In the genomic region with DNA sequence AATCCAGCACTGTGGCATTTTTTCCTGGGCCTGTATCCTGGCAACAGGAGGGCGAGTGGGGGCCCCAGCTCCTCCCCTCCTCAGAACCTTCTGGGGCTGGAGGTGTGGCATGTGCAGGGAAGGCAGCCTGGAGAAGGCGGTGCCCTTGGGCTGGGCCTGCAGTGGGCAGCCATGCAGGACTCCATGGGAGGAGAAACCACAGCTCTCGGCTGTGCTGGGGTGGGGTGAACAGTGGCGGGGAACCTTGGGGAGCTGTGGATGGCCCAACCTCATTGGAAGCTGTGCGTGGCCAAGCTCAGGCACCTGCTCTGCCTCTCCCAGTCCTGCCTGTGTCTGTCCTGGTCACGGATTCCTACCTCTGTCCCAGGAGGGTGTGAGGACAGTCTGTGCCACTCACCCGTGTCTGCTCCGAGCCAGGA, we compare ENCODE assay signal across 11 cellular contexts. TPM values are rescaled to one million over a fixed set of nuclear protein-coding genes. Genes with fewer than 3 reads are reported as not detected.
DNase-seq lines count a peak whose midpoint lies in the region; ATAC-seq and TF ChIP-seq lines count a peak whose summit lies in the region.
"Had no signal": no experiment of that assay in that cellular context is flagged by ENCODE, and none has a peak within 500 bp of the region (broad histone marks: within the 10 kb centered on the region; RNA-seq: fewer than 3 reads in every experiment).

No MANE protein-coding gene starts in this region.

- H3K27ac ChIP-seq in right atrium auricular region = peak overlapping the region; percentile 66 to 75
- H3K27ac ChIP-seq: skin epidermis had no signal

- H3K9me3 ChIP-seq in right atrium auricular region = no peaks in the 10 kb centered on the region

- H3K4me3 ChIP-seq in right atrium auricular region = no peak overlapping the region
- H3K4me3 ChIP-seq: skin epidermis had no signal

- H3K36me3 ChIP-seq in right atrium auricular region = no peaks in the 10 kb centered on the region

- ATAC-seq in SK-N-SH treated with all-trans-retinoic acid at 6 μM for 48 hours (peak; percentile 27), HG02870 (IDR thresholded peaks at IDR 0.05; ENCODE audit: unreplicated experiment) (no peak)
- ATAC-seq: activated naive CD8-positive, alpha-beta T cell treated with anti-CD3 and anti-CD28 coated beads, Interleukin-2, amount 50 U/mL, for 24 hours had no signal

- no peaks in the 10 kb centered on the region for H3K27me3 ChIP-seq in right atrium auricular region

- peaks cover 0 to 76% of the 10 kb centered on the region in 2 donors for H3K4me1 ChIP-seq in right atrium auricular region

- TF ChIP-seq CTCF in right atrium auricular region (IDR thresholded peaks at IDR 0.05) = no peak

- DNase-seq in DMS79 (lab: John Stamatoyannopoulos, UW) (peak; percentile 38), right atrium auricular region (ENCODE audit: low spot score) (no peak), renal cortical epithelial cell (ENCODE audit: low read depth) (peak; percentile 80), SKM-1 treated with dmso at 0.1 percent for 144 hours (lab: John Stamatoyannopoulos, UW; ENCODE audit: unreplicated experiment) (no peak), epidermal melanocyte (ENCODE audit: insufficient read length, low spot score) (no peak)
- DNase-seq in stimulated activated naive CD4-positive, alpha-beta T cell (lab: John Stamatoyannopoulos, UW) = no peak
- DNase-seq: activated naive CD8-positive, alpha-beta T cell treated with anti-CD3 and anti-CD28 coated beads, Interleukin-2, amount 50 U/mL, for 24 hours; NCI-H1694 had no signal

TF ChIP-seq in SK-N-SH treated with all-trans-retinoic acid at 6 μM for 48 hours, 23 proteins besides CTCF, POLR2A, EP300 and RAD21:
- TF ChIP-seq ZNF565 (CRISPR knock-in tag; conservative IDR thresholded peaks at IDR 0.05; ENCODE audit: low read depth) (no peak), ZNF8 (CRISPR knock-in tag; IDR thresholded peaks at IDR 0.05) (no peak), OSR1 (CRISPR knock-in tag; IDR thresholded peaks at IDR 0.05) (no peak), SNAI2 (CRISPR knock-in tag; IDR thresholded peaks at IDR 0.05) (no peak), ZC3H10 (CRISPR knock-in tag; IDR thresholded peaks at IDR 0.05) (no peak), PPARA (CRISPR knock-in tag; IDR thresholded peaks at IDR 0.05; ENCODE audit: borderline replicate concordance) (no peak), BACH2 (CRISPR knock-in tag; IDR thresholded peaks at IDR 0.05; ENCODE audit: borderline replicate concordance) (no peak), TOX (CRISPR knock-in tag; IDR thresholded peaks at IDR 0.05; ENCODE audit: borderline replicate concordance) (no peak), ARNTL (CRISPR knock-in tag; IDR thresholded peaks at IDR 0.05; ENCODE audit: borderline replicate concordance, low read depth) (no peak)
- TF ChIP-seq, protein P1, sequence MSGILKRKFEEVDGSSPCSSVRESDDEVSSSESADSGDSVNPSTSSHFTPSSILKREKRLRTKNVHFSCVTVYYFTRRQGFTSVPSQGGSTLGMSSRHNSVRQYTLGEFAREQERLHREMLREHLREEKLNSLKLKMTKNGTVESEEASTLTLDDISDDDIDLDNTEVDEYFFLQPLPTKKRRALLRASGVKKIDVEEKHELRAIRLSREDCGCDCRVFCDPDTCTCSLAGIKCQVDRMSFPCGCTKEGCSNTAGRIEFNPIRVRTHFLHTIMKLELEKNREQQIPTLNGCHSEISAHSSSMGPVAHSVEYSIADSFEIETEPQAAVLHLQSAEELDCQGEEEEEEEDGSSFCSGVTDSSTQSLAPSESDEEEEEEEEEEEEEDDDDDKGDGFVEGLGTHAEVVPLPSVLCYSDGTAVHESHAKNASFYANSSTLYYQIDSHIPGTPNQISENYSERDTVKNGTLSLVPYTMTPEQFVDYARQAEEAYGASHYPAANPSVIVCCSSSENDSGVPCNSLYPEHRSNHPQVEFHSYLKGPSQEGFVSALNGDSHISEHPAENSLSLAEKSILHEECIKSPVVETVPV (CRISPR knock-in tag; IDR thresholded peaks at IDR 0.05) = no peak
- TF ChIP-seq, protein P2, sequence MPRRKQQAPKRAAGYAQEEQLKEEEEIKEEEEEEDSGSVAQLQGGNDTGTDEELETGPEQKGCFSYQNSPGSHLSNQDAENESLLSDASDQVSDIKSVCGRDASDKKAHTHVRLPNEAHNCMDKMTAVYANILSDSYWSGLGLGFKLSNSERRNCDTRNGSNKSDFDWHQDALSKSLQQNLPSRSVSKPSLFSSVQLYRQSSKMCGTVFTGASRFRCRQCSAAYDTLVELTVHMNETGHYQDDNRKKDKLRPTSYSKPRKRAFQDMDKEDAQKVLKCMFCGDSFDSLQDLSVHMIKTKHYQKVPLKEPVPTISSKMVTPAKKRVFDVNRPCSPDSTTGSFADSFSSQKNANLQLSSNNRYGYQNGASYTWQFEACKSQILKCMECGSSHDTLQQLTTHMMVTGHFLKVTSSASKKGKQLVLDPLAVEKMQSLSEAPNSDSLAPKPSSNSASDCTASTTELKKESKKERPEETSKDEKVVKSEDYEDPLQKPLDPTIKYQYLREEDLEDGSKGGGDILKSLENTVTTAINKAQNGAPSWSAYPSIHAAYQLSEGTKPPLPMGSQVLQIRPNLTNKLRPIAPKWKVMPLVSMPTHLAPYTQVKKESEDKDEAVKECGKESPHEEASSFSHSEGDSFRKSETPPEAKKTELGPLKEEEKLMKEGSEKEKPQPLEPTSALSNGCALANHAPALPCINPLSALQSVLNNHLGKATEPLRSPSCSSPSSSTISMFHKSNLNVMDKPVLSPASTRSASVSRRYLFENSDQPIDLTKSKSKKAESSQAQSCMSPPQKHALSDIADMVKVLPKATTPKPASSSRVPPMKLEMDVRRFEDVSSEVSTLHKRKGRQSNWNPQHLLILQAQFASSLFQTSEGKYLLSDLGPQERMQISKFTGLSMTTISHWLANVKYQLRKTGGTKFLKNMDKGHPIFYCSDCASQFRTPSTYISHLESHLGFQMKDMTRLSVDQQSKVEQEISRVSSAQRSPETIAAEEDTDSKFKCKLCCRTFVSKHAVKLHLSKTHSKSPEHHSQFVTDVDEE (CRISPR knock-in tag; IDR thresholded peaks at IDR 0.05) = no peak

RNA-seq across cellular contexts. Expression of gene COL18A1, which starts 15.7 kb away (rescaled TPM):
- 100 to 1,000 TPM; 117 to 134 TPM for total RNA-seq in right atrium auricular region
- 237 and 672 TPM in 2 replicates for total RNA-seq in renal cortical epithelial cell

Comparison
In these comparisons a context has a peak if more than half of its experiments do, and no peak if none do; other contexts are left out.
1. DNase-seq: peak in DMS79 (single experiment) and renal cortical epithelial cell (single experiment); none in right atrium auricular region (single experiment), SKM-1 treated with dmso at 0.1 percent for 144 hours (single experiment), stimulated activated naive CD4-positive, alpha-beta T cell (0 of 6) and epidermal melanocyte (single experiment).